In genomic region chr22:24935771-24936483, GRCh38 we compare ENCODE assay signal across 10 cellular contexts. TPM values are rescaled to one million over a fixed set of nuclear protein-coding genes. Genes with fewer than 3 reads are reported as not detected.
"Had no signal": no experiment of that assay in that cellular context is flagged by ENCODE, and none has a peak within 500 bp of the region (broad histone marks: within the 10 kb centered on the region; RNA-seq: fewer than 3 reads in every experiment).

No MANE protein-coding gene starts in this region.

- DNase-seq: GM23248, GOT3, H9, HCEC 1CT, HFFc6, KG1 had no signal

- H3K27ac ChIP-seq: GM23248 had no signal

- FAIRE-seq: H54, HTR-8/SVneo, K562 had no signal

- H3K27ac Mint-ChIP-seq: H9, HFFc6 had no signal

- H3K9ac ChIP-seq: GM23248 had no signal

- H3K4me3 Mint-ChIP-seq: H9, HFFc6 had no signal

- H3K9me3 Mint-ChIP-seq: H9, HFFc6 had no signal

- H2AFZ ChIP-seq: GM23248 had no signal

- ATAC-seq: K562 had no signal

- H3K4me3 ChIP-seq: GM23248, K562 had no signal

RNA-seq across cellular contexts. Expression of gene LHFPL7, which starts 10.6 kb away (rescaled TPM):
- total RNA-seq: GM23248, H9, HFFc6, HT-29, K562 had no signal
- polyA plus RNA-seq: GM23248, K562 had no signal
